ENCODE assay signal across 17 cellular contexts in the genomic region with DNA sequence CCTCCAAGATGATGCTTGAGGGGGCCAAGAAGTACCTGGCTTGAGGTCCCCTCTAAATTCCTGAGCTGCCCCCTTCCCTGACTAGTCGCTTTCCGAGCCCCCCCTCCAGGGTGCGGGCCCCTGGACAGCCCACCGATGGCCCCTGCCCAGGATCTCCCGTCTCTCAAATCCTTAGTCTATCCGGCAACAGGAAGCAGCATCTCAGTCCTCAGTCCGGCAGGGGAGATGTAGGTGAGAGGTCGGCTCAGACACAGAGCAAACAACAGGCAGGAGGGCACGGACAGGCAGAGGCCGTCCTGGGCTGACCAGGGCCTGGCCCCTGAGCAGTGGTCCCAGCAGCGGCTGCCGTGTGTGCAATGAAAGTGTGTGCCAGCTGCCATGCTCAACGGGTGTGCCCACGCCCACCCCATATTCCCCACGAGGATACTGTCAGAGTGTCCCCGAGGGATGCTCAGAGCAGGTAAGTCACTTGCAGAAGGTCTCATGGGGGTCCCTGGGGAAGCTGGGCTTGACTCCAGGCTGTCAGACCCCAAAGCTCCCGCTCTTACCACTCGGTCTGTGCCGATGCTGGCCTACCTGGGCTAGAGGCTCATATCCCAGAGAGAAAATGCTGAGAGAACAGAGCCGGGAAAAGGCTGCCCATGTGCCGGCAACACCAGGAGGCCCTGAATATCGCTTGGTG. TPM values are rescaled to one million over a fixed set of nuclear protein-coding genes. Genes with fewer than 3 reads are reported as not detected.
DNase-seq lines count a peak whose midpoint lies in the region; ATAC-seq, FAIRE-seq and TF ChIP-seq lines count a peak whose summit lies in the region.
"Had no signal": no experiment of that assay in that cellular context is flagged by ENCODE, and none has a peak within 500 bp of the region (broad histone marks: within the 10 kb centered on the region; RNA-seq: fewer than 3 reads in every experiment).

No MANE protein-coding gene starts in this region.

- ATAC-seq in DND-41 (ENCODE audit: insufficient read depth, low read depth) (no peak), GM18873 (IDR thresholded peaks at IDR 0.05; ENCODE audit: low FRiP score, unreplicated experiment) (no peak), GM21528 (IDR thresholded peaks at IDR 0.05; ENCODE audit: low FRiP score, unreplicated experiment) (no peak), GM19324 (IDR thresholded peaks at IDR 0.05; ENCODE audit: low FRiP score, unreplicated experiment) (no peak)

- H3K9me3 ChIP-seq in DND-41 (ENCODE audit: insufficient read depth, low read length, severe bottlenecking) (no peaks in the 10 kb centered on the region), kidney (ENCODE audit: control insufficient read depth in 1 of 2, low read length in 2 of 2) (no peaks in the 10 kb centered on the region), osteoblast (ENCODE audit: low read depth, low read length) (no peaks in the 10 kb centered on the region)

- FAIRE-seq in kidney (lab: Jason Lieb, UNC) = no peak

- H4K20me1 ChIP-seq in DND-41 (ENCODE audit: insufficient read depth, low read length) = no peaks in the 10 kb centered on the region
- peaks cover 20% of the 10 kb centered on the region for H4K20me1 ChIP-seq in osteoblast (ENCODE audit: insufficient read depth, low read length)

- H3K4me3 ChIP-seq in DND-41 (ENCODE audit: low read depth in 1 of 2, low read length in 2 of 2) (no peak overlapping the region), kidney (ENCODE audit: low read length in 2 of 2) (no peak overlapping the region), osteoblast (ENCODE audit: insufficient read depth, low read length) (no peak overlapping the region)
- H3K4me3 ChIP-seq: PC-9 had no signal

- H3K4me1 ChIP-seq in DND-41 (ENCODE audit: insufficient read depth, low read length) = peaks cover 16% of the 10 kb centered on the region
- H3K4me1 ChIP-seq in kidney (ENCODE audit: control insufficient read depth in 1 of 2, insufficient read depth in 1 of 2, low read depth in 1 of 2, low read length in 2 of 2) = peaks cover 18 to 29% of the 10 kb centered on the region in 2 donors
- H3K4me1 ChIP-seq in osteoblast (ENCODE audit: insufficient read depth, low read length) = peaks cover 4% of the 10 kb centered on the region

- no peak overlapping the region for H2AFZ ChIP-seq in DND-41 (ENCODE audit: low read depth, low read length)
- no peak overlapping the region for H2AFZ ChIP-seq in osteoblast (ENCODE audit: low read length)
- H2AFZ ChIP-seq: PC-9 had no signal

- TF ChIP-seq CTCF in DND-41 (IDR thresholded peaks at IDR 0.05; ENCODE audit: borderline replicate concordance, extremely low read depth, low read length, poor library complexity, severe bottlenecking) (no peak), RWPE1 (conservative IDR thresholded peaks at IDR 0.05; ENCODE audit: low read depth) (no peak), kidney (IDR thresholded peaks at IDR 0.05; ENCODE audit: borderline replicate concordance, extremely low read depth, insufficient read depth) (no peak), osteoblast (IDR thresholded peaks at IDR 0.05; ENCODE audit: extremely low read depth, low read depth, low read length) (no peak)

- CTCF ChIA-PET in RWPE1 (lab: Yijun Ruan, JAX) = interaction anchor here (0.6 to 0.7 kb wide), 2 partner anchors 8 to 295 kb away, joined by 3 to 4 read pairs; no protein-coding TSS in a partner anchor

- H3K36me3 ChIP-seq in DND-41 (ENCODE audit: insufficient read depth, low read length) (peaks cover 61% of the 10 kb centered on the region), kidney (ENCODE audit: control insufficient read depth in 1 of 2, insufficient read depth in 2 of 2, low read length in 2 of 2) (peaks cover 4 to 17% of the 10 kb centered on the region in 2 donors), osteoblast (ENCODE audit: insufficient read depth, low read length) (peaks cover 15% of the 10 kb centered on the region)

- H3K9ac ChIP-seq in DND-41 (ENCODE audit: low read depth, low read length) (no peak overlapping the region), kidney (ENCODE audit: low read length in 2 of 2) (peak overlapping the region in 1 of 2 donors; percentile 46)

- H3K4me2 ChIP-seq in DND-41 (ENCODE audit: insufficient read depth, low read length) (no peak overlapping the region), osteoblast (ENCODE audit: insufficient read depth, low read length) (no peak overlapping the region)
- H3K4me2 ChIP-seq: PC-9 had no signal

- intact Hi-C loops in kidney (cut with DNase I) = no loop called here

- no peak for DNase-seq in DND-41
- DNase-seq in RWPE1 (ENCODE audit: low spot score) = no peak
- DNase-seq in kidney = no peak
- peak; percentile 50 for DNase-seq in osteoblast (ENCODE audit: insufficient read length, low spot score, missing footprints)
- DNase-seq in activated CD4-positive, alpha-beta T cell treated with anti-CD3 and anti-CD28 coated beads for 1 hour = no peak
- DNase-seq: CD4-positive, alpha-beta memory T cell; EL; HCEC 1CT; NCI-H1048; NCI-H1694 treated with DMSO at 0.1 percent for 48 hours; NCI-H446 treated with DMSO at 0.1 percent for 48 hours; NCI-H748 treated with DMSO at 0.1 percent for 48 hours; PC-9; SHP77 treated with DMSO at 0.1 percent for 48 hours had no signal

- H3K27me3 ChIP-seq in DND-41 (ENCODE audit: insufficient read depth, low read length, poor library complexity) (no peaks in the 10 kb centered on the region), osteoblast (ENCODE audit: insufficient read depth, low read length) (no peaks in the 10 kb centered on the region)

- peak overlapping the region; percentile 35 for H3K27ac ChIP-seq in DND-41 (ENCODE audit: low read length)
- H3K27ac ChIP-seq in RWPE1 = peak overlapping the region; percentile 7
- peak overlapping the region; percentile 41 to 81 for H3K27ac ChIP-seq in kidney (ENCODE audit: low read depth in 2 of 2, low read length in 2 of 2)
- H3K27ac ChIP-seq in osteoblast (ENCODE audit: low read depth, low read length) = no peak overlapping the region
- H3K27ac ChIP-seq: PC-9 had no signal

- H3K79me2 ChIP-seq in DND-41 (ENCODE audit: insufficient read depth, low read length) (peaks cover 52% of the 10 kb centered on the region), osteoblast (ENCODE audit: insufficient read depth, low read length) (no peaks in the 10 kb centered on the region)

- POLR2A ChIA-PET in RWPE1 (lab: Yijun Ruan, JAX; ENCODE audit: low non-redundant PET) = no interaction called here

RNA-seq across cellular contexts. Expression of a gene that starts 7.2 kb away (rescaled TPM):
- total RNA-seq in kidney = 48.9 TPM
- polyA plus RNA-seq in kidney (ENCODE audit: insufficient read depth, low read depth, low replicate concordance) = 60.4 TPM
- 4.4 and 5.4 TPM in 2 replicates for total RNA-seq in osteoblast

RNA-seq across cellular contexts. Expression of a gene that starts 24.1 kb away (rescaled TPM):
- 20.1 TPM for total RNA-seq in kidney
- 7.0 TPM for polyA plus RNA-seq in kidney (ENCODE audit: insufficient read depth, low read depth, low replicate concordance)
- total RNA-seq in osteoblast = 0.88 and 1.4 TPM in 2 replicates

RNA-seq across cellular contexts. Expression of a gene that starts 28.3 kb away (rescaled TPM):
- total RNA-seq in kidney (17.1 TPM), osteoblast (11.2 and 11.6 TPM in 2 replicates)
- polyA plus RNA-seq in kidney (ENCODE audit: insufficient read depth, low read depth, low replicate concordance) = 26.6 TPM

RNA-seq across cellular contexts. Expression of a gene that starts 58.8 kb away (rescaled TPM):
- total RNA-seq in kidney (88.5 TPM), osteoblast (19.2 and 21.5 TPM in 2 replicates)
- polyA plus RNA-seq in kidney (ENCODE audit: insufficient read depth, low read depth, low replicate concordance) = 45.2 TPM
